ENCODE assay signal across 8 cellular contexts in genomic region chr11:82557274-82557673, GRCh38.
DNase-seq lines count a peak whose midpoint lies in the region; ATAC-seq, FAIRE-seq and TF ChIP-seq lines count a peak whose summit lies in the region.
"Had no signal": no experiment of that assay in that cellular context is flagged by ENCODE, and none has a peak within 500 bp of the region (broad histone marks: within the 10 kb centered on the region; RNA-seq: fewer than 3 reads in every experiment).

No MANE protein-coding gene starts in this region.

- peaks cover 19% of the 10 kb centered on the region for H3K4me1 ChIP-seq in KMS-11 (ENCODE audit: low read depth, poor library complexity, severe bottlenecking)

- no peaks in the 10 kb centered on the region for H4K20me1 ChIP-seq in KMS-11 (ENCODE audit: insufficient read depth)

- no peaks in the 10 kb centered on the region for H3K36me3 ChIP-seq in KMS-11 (ENCODE audit: insufficient read depth)

- ATAC-seq in GM19035 (IDR thresholded peaks at IDR 0.05; ENCODE audit: unreplicated experiment), result peak; percentile 96
- peak; percentile 95 for ATAC-seq in HG02610 (IDR thresholded peaks at IDR 0.05; ENCODE audit: unreplicated experiment)

- H3K79me2 ChIP-seq in KMS-11 (ENCODE audit: insufficient read depth, low read depth), result no peaks in the 10 kb centered on the region

- no peak for FAIRE-seq in HTR-8/SVneo (lab: Jason Lieb, UNC)

- no peaks in the 10 kb centered on the region for H3K27me3 Mint-ChIP-seq in Calu3 (ENCODE audit: unreplicated experiment)

- peak overlapping the region; percentile 65 for H3K4me2 ChIP-seq in KMS-11

- no peak overlapping the region for H3K4me3 ChIP-seq in KMS-11 (IDR thresholded peaks at IDR 0.05; ENCODE audit: insufficient read depth, low read depth, low read length)

- BruUV-seq in Calu3 (replicated peaks; lab: Mats Ljungman, UMichigan), result no TSS peak

- TF ChIP-seq CTCF in KMS-11 (conservative IDR thresholded peaks at IDR 0.05; ENCODE audit: low read depth, low read length), result no peak
- TF ChIP-seq CTCF in Calu3 (IDR thresholded peaks at IDR 0.05; ENCODE audit: unreplicated experiment), result no peak

- no peaks in the 10 kb centered on the region for H3K36me3 Mint-ChIP-seq in Calu3 (ENCODE audit: insufficient read depth, unreplicated experiment)

- CTCF ChIA-PET in Calu3 (lab: Charles Lee), result no interaction called here

- peaks cover 13% of the 10 kb centered on the region for H3K9me3 Mint-ChIP-seq in Calu3 (ENCODE audit: low read depth, unreplicated experiment)

- intact Hi-C loops in Calu3 (cut with micrococcal nuclease; ENCODE audit: unreplicated experiment), result no loop called here

- no peak overlapping the region for H2AFZ ChIP-seq in KMS-11 (ENCODE audit: low read depth)

- no peaks in the 10 kb centered on the region for H3K27me3 ChIP-seq in KMS-11 (ENCODE audit: insufficient read depth, low read depth)

- H3K4me1 Mint-ChIP-seq in Calu3 (ENCODE audit: low read depth, unreplicated experiment), result no peaks in the 10 kb centered on the region

- H3K4me3 Mint-ChIP-seq in Calu3 (ENCODE audit: low read depth, unreplicated experiment), result no peak overlapping the region

- H3K9ac ChIP-seq in KMS-11, result no peak overlapping the region

- H3K27ac ChIP-seq in KMS-11, result no peak overlapping the region

- H3K27ac Mint-ChIP-seq in Calu3 (ENCODE audit: unreplicated experiment), result no peak overlapping the region

- DNase-seq in putamen (ENCODE audit: low spot score), result peak; percentile 22
- DNase-seq in Calu3, result no peak
- no peak for DNase-seq in HTR-8/SVneo (ENCODE audit: insufficient read length, low spot score)
- no peak for DNase-seq in NCI-H1092 (lab: John Stamatoyannopoulos, UW)
- DNase-seq: NCI-H146 had no signal
